Comparison of ENCODE assay signal across 20 cellular contexts in genomic region chr14:95485222-95485819, GRCh38. TPM values are rescaled to one million over a fixed set of nuclear protein-coding genes. Genes with fewer than 3 reads are reported as not detected.
A peak's percentile ranks its signal among the peaks of the same experiment; 100 is the strongest.
DNase-seq lines count a peak whose midpoint lies in the region; ATAC-seq lines count a peak whose summit lies in the region.
"Had no signal": no experiment of that assay in that cellular context is flagged by ENCODE, and none has a peak within 500 bp of the region (broad histone marks: within the 10 kb centered on the region; RNA-seq: fewer than 3 reads in every experiment).

No MANE protein-coding gene starts in this region.

- H3K36me3 Mint-ChIP-seq in activated T-cell treated with anti-CD3 and anti-CD28 coated beads, Interleukin-2, amount 50 U/mL, for 24 hours (ENCODE audit: low read depth) = peaks cover 15% of the 10 kb centered on the region
- no peaks in the 10 kb centered on the region for H3K36me3 Mint-ChIP-seq in activated T-cell treated with anti-CD3 and anti-CD28 coated beads, Interleukin-2, amount 50 U/mL, for 72 hours (ENCODE audit: insufficient read depth in 2 of 2)
- peaks cover 2% of the 10 kb centered on the region for H3K36me3 Mint-ChIP-seq in IgD-negative memory B cell
- H3K36me3 Mint-ChIP-seq in stimulated activated naive B cell treated with anti-CD40 and anti-IgM and Interleukin-4, amounts not matched to agents 10 μg/mL and 1 μg/mL and 100 μg/mL, for 72 hours = peaks cover 25 to 45% of the 10 kb centered on the region in 2 donors

- no peaks in the 10 kb centered on the region for H3K9me3 Mint-ChIP-seq in activated T-cell treated with anti-CD3 and anti-CD28 coated beads, Interleukin-2, amount 50 U/mL, for 24 hours
- no peaks in the 10 kb centered on the region for H3K9me3 Mint-ChIP-seq in activated T-cell treated with anti-CD3 and anti-CD28 coated beads, Interleukin-2, amount 50 U/mL, for 72 hours
- no peaks in the 10 kb centered on the region for H3K9me3 Mint-ChIP-seq in IgD-negative memory B cell
- H3K9me3 Mint-ChIP-seq in stimulated activated naive B cell treated with anti-CD40 and anti-IgM and Interleukin-4, amounts not matched to agents 10 μg/mL and 1 μg/mL and 100 μg/mL, for 72 hours = no peaks in the 10 kb centered on the region
- H3K9me3 Mint-ChIP-seq: activated naive CD4-positive, alpha-beta T cell treated with anti-CD3 and anti-CD28 coated beads, Interleukin-2, amount 50 U/mL, for 24 hours had no signal

- H3K4me3 Mint-ChIP-seq in activated T-cell treated with anti-CD3 and anti-CD28 coated beads, Interleukin-2, amount 50 U/mL, for 24 hours = no peak overlapping the region
- no peak overlapping the region for H3K4me3 Mint-ChIP-seq in activated T-cell treated with anti-CD3 and anti-CD28 coated beads, Interleukin-2, amount 50 U/mL, for 72 hours
- peak overlapping the region in 1 of 4 donors; percentile 0 for H3K4me3 Mint-ChIP-seq in IgD-negative memory B cell
- no peak overlapping the region for H3K4me3 Mint-ChIP-seq in stimulated activated naive B cell treated with anti-CD40 and anti-IgM and Interleukin-4, amounts not matched to agents 10 μg/mL and 1 μg/mL and 100 μg/mL, for 72 hours
- H3K4me3 Mint-ChIP-seq: activated naive CD4-positive, alpha-beta T cell treated with anti-CD3 and anti-CD28 coated beads, Interleukin-2, amount 50 U/mL, for 24 hours had no signal

- peak overlapping the region; percentile 34 for H3K27ac Mint-ChIP-seq in activated T-cell treated with anti-CD3 and anti-CD28 coated beads, Interleukin-2, amount 50 U/mL, for 24 hours
- no peak overlapping the region for H3K27ac Mint-ChIP-seq in activated T-cell treated with anti-CD3 and anti-CD28 coated beads, Interleukin-2, amount 50 U/mL, for 72 hours
- H3K27ac Mint-ChIP-seq in IgD-negative memory B cell = peak overlapping the region in 2 of 3 donors; percentile 16 to 61
- H3K27ac Mint-ChIP-seq in stimulated activated naive B cell treated with anti-CD40 and anti-IgM and Interleukin-4, amounts not matched to agents 10 μg/mL and 1 μg/mL and 100 μg/mL, for 72 hours = peak overlapping the region; percentile 44
- H3K27ac Mint-ChIP-seq: activated naive CD4-positive, alpha-beta T cell treated with anti-CD3 and anti-CD28 coated beads, Interleukin-2, amount 50 U/mL, for 24 hours had no signal

- H3K27me3 Mint-ChIP-seq in activated T-cell treated with anti-CD3 and anti-CD28 coated beads, Interleukin-2, amount 50 U/mL, for 24 hours = no peaks in the 10 kb centered on the region
- H3K27me3 Mint-ChIP-seq in activated T-cell treated with anti-CD3 and anti-CD28 coated beads, Interleukin-2, amount 50 U/mL, for 72 hours (ENCODE audit: low read depth) = no peaks in the 10 kb centered on the region
- H3K27me3 Mint-ChIP-seq in IgD-negative memory B cell = peaks cover 1% of the 10 kb centered on the region
- no peaks in the 10 kb centered on the region for H3K27me3 Mint-ChIP-seq in stimulated activated naive B cell treated with anti-CD40 and anti-IgM and Interleukin-4, amounts not matched to agents 10 μg/mL and 1 μg/mL and 100 μg/mL, for 72 hours
- H3K27me3 Mint-ChIP-seq: activated naive CD4-positive, alpha-beta T cell treated with anti-CD3 and anti-CD28 coated beads, Interleukin-2, amount 50 U/mL, for 24 hours had no signal

- H3K4me1 Mint-ChIP-seq in activated T-cell treated with anti-CD3 and anti-CD28 coated beads, Interleukin-2, amount 50 U/mL, for 24 hours (ENCODE audit: low read depth) = peaks cover 69% of the 10 kb centered on the region
- H3K4me1 Mint-ChIP-seq in activated T-cell treated with anti-CD3 and anti-CD28 coated beads, Interleukin-2, amount 50 U/mL, for 72 hours (ENCODE audit: low read depth) = peaks cover 31% of the 10 kb centered on the region
- peaks cover 45 to 69% (median 58%) of the 10 kb centered on the region in 3 donors for H3K4me1 Mint-ChIP-seq in IgD-negative memory B cell
- peaks cover 66 to 89% of the 10 kb centered on the region in 2 donors for H3K4me1 Mint-ChIP-seq in stimulated activated naive B cell treated with anti-CD40 and anti-IgM and Interleukin-4, amounts not matched to agents 10 μg/mL and 1 μg/mL and 100 μg/mL, for 72 hours

- ATAC-seq in activated T-cell treated with anti-CD3 and anti-CD28 coated beads, Interleukin-2, amount 50 U/mL, for 72 hours (replicated peaks in 1 of 2) = no peak
- ATAC-seq in stimulated activated naive B cell treated with anti-CD40 and anti-IgM and Interleukin-4, amounts not matched to agents 10 μg/mL and 1 μg/mL and 100 μg/mL, for 72 hours (replicated peaks) = no peak
- ATAC-seq: K562 had no signal

- no peak for DNase-seq in activated T-cell treated with anti-CD3 and anti-CD28 coated beads, Interleukin-2, amount 50 U/mL, for 24 hours
- DNase-seq in activated T-cell treated with anti-CD3 and anti-CD28 coated beads, Interleukin-2, amount 50 U/mL, for 72 hours = no peak
- DNase-seq in iPS-NIHi11 (ENCODE audit: low spot score) (peak; percentile 38), COLO829 (ENCODE audit: low spot score) (no peak), COLO668 (lab: John Stamatoyannopoulos, UW; ENCODE audit: unreplicated experiment) (no peak), Kasumi-1 (lab: John Stamatoyannopoulos, UW) (no peak)
- DNase-seq in stimulated activated naive B cell treated with anti-CD40 and anti-IgM and Interleukin-4, amounts not matched to agents 10 μg/mL and 1 μg/mL and 100 μg/mL, for 72 hours = no peak
- DNase-seq: activated CD4-positive, CD25-positive, alpha-beta regulatory T cell; activated CD8-positive, alpha-beta memory T cell treated with anti-CD3 and anti-CD28 coated beads, Interleukin-2, amount 50 U/mL, for 4 hours; brain microvascular endothelial cell; Calu3; dorsolateral prefrontal cortex; mammary epithelial cell; NCI-H2081; NCI-H510A treated with DMSO at 0.1 percent for 48 hours; SHP77 treated with DMSO at 0.1 percent for 48 hours; stimulated activated naive CD4-positive, alpha-beta T cell treated with Interleukin-2 at 50 U/mL for 16 hours had no signal

RNA-seq across cellular contexts. Expression of gene SYNE3, which starts 31.1 kb away (rescaled TPM):
- 10 to 100 TPM; 59.9 to 66.2 TPM for total RNA-seq in activated T-cell treated with anti-CD3 and anti-CD28 coated beads, Interleukin-2, amount 50 U/mL, for 72 hours
- polyA plus RNA-seq in IgD-negative memory B cell = 8.8 TPM

RNA-seq across cellular contexts. Expression of gene GLRX5, which starts 49.5 kb away (rescaled TPM):
- 10 to 100 TPM; 23.1 to 26.3 TPM for total RNA-seq in activated T-cell treated with anti-CD3 and anti-CD28 coated beads, Interleukin-2, amount 50 U/mL, for 72 hours
- 34.5 TPM for polyA plus RNA-seq in IgD-negative memory B cell
